ENCODE assay signal across 10 cellular contexts in genomic region chr10:8043569-8044306, GRCh38.
DNase-seq lines count a peak whose midpoint lies in the region; ATAC-seq and TF ChIP-seq lines count a peak whose summit lies in the region.
"Had no signal": no experiment of that assay in that cellular context is flagged by ENCODE, and none has a peak within 500 bp of the region (broad histone marks: within the 10 kb centered on the region; RNA-seq: fewer than 3 reads in every experiment).

No MANE protein-coding gene starts in this region.

- no peak for DNase-seq in GM10248 (ENCODE audit: extremely low spot score)
- no peak for DNase-seq in cardiac fibroblast (ENCODE audit: low read depth in 2 of 2)
- peak; percentile 53 for DNase-seq in nephron progenitor cell
- DNase-seq in UCSD-AML1 (lab: John Stamatoyannopoulos, UW; ENCODE audit: unreplicated experiment): no peak
- DNase-seq: left lung, NCI-H1105 had no signal

- H3K27me3 ChIP-seq in HUES6 (ENCODE audit: control insufficient read depth, insufficient read depth, low read length): peaks cover 100% of the 10 kb centered on the region

- H3K27ac ChIP-seq in HUES6 (ENCODE audit: low read depth, low read length): no peak overlapping the region
- H3K27ac ChIP-seq: left lung had no signal

- peaks cover 100% of the 10 kb centered on the region for H3K27me3 Mint-ChIP-seq in nephron progenitor cell (ENCODE audit: low read depth, poor library complexity)

- ATAC-seq in GM19324 (IDR thresholded peaks at IDR 0.05; ENCODE audit: low FRiP score, unreplicated experiment): no peak
- no peak for ATAC-seq in GM21717 (IDR thresholded peaks at IDR 0.05; ENCODE audit: unreplicated experiment)
- ATAC-seq in HG02885 (IDR thresholded peaks at IDR 0.05; ENCODE audit: poor library complexity, unreplicated experiment): no peak

- H3K9me3 Mint-ChIP-seq in nephron progenitor cell: no peaks in the 10 kb centered on the region

- H3K4me3 Mint-ChIP-seq in nephron progenitor cell: peak overlapping the region; percentile 60

- TF ChIP-seq CTCF in GM10248 (IDR thresholded peaks at IDR 0.05; ENCODE audit: control extremely low read depth, extremely low read depth, low read depth, missing control alignments): peak; percentile 34
- peak; percentile 0 for TF ChIP-seq CTCF in cardiac fibroblast (IDR thresholded peaks at IDR 0.05; ENCODE audit: low read depth, low read length)
- no peak for TF ChIP-seq CTCF in nephron progenitor cell (IDR thresholded peaks at IDR 0.05)

- H3K9ac ChIP-seq in HUES6 (ENCODE audit: low read length): no peak overlapping the region

- H3K4me1 ChIP-seq in HUES6 (ENCODE audit: control insufficient read depth, insufficient read depth, low read length): peaks cover 66% of the 10 kb centered on the region

- peak overlapping the region; percentile 48 for H3K4me3 ChIP-seq in HUES6 (ENCODE audit: low read depth, low read length)
- H3K4me3 ChIP-seq in cardiac fibroblast (replicated peaks in 1 of 2; ENCODE audit: low read depth in 2 of 2, low read length in 2 of 2): no peak overlapping the region
- H3K4me3 ChIP-seq: left lung had no signal

- no peaks in the 10 kb centered on the region for H3K9me3 ChIP-seq in HUES6 (ENCODE audit: control insufficient read depth, insufficient read depth, low read depth, low read length)
- H3K9me3 ChIP-seq: left lung had no signal

- POLR2A ChIA-PET in GM10248 (lab: Yijun Ruan, JAX): no interaction called here

- CTCF ChIA-PET in GM10248 (lab: Yijun Ruan, JAX): interaction anchor here (1.6 kb wide), 1 partner anchor 1166 kb away, joined by 5 read pairs; no protein-coding TSS in a partner anchor

- H3K27ac Mint-ChIP-seq in nephron progenitor cell: no peak overlapping the region

- H3K36me3 Mint-ChIP-seq in nephron progenitor cell (ENCODE audit: low read depth): no peaks in the 10 kb centered on the region

- no peaks in the 10 kb centered on the region for H3K36me3 ChIP-seq in HUES6 (ENCODE audit: control insufficient read depth, insufficient read depth, low read length)
- H3K36me3 ChIP-seq: left lung had no signal

- peaks cover 66% of the 10 kb centered on the region for H3K4me1 Mint-ChIP-seq in nephron progenitor cell
